Comparison of ENCODE assay signal across 2 cellular contexts in the genomic region with DNA sequence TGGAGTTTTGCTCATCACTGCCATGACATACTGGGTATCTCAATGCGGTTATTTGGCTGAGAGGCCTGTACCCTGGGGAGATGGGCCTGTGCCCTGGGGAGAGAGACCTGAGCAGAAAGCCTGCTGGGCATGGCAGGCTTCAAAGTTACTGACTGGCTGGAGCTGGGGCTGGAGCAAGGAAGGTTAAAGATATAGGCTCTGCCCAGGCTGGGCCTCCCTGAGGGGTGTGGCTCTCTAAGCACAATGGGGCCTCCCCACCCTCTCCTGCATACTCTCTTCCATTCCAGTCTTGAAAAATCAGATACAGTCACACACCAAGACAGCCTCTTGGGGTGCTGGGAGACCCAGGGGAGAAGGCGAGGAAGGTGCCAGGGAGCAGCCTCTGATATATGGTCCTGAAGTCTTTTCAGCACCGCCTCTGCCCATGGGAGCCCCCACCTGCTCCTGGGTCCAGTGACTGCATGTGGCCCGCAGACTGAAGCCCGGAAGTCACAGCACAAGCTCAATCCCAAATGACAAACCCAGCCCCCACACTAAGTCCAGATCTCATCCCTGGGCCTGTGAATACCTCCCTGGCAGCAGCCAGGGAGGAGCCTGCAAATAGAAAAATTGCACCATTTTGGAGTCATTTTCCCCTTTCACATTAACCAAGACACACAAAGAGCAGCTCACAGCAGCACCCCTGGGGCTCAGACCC.
TF ChIP-seq lines count a peak whose summit lies in the region.

No MANE protein-coding gene starts in this region.

TF ChIP-seq in GM23338, 12 proteins besides CTCF, POLR2A, EP300 and RAD21:
- no peak for TF ChIP-seq ZNF114 (CRISPR knock-in tag; IDR thresholded peaks at IDR 0.05)

TF ChIP-seq in SK-N-SH treated with all-trans-retinoic acid at 6 μM for 48 hours, 23 proteins besides CTCF, POLR2A, EP300 and RAD21:
- TF ChIP-seq OSR1 (CRISPR knock-in tag; IDR thresholded peaks at IDR 0.05): no peak
- no peak for TF ChIP-seq TCF4 (CRISPR knock-in tag; IDR thresholded peaks at IDR 0.05; ENCODE audit: borderline replicate concordance)
- no peak for TF ChIP-seq ISL1 (CRISPR knock-in tag; IDR thresholded peaks at IDR 0.05)
